In genomic region chr12:111653596-111653995, GRCh38 we compare ENCODE assay signal across 19 cellular contexts.
"Had no signal": no experiment of that assay in that cellular context is flagged by ENCODE, and none has a peak within 500 bp of the region (broad histone marks: within the 10 kb centered on the region; RNA-seq: fewer than 3 reads in every experiment).

No MANE protein-coding gene starts in this region.

- H3K27me3 ChIP-seq: esophagus squamous epithelium, gastroesophageal sphincter, right atrium auricular region, testis, tibial nerve had no signal

- ATAC-seq: effector memory CD8-positive, alpha-beta T cell; gastroesophageal sphincter; left cardiac atrium; mucosa of descending colon; naive thymus-derived CD8-positive, alpha-beta T cell had no signal

- H3K4me1 Mint-ChIP-seq: central memory CD8-positive, alpha-beta T cell; immature natural killer cell; neural crest cell had no signal

- H3K27ac Mint-ChIP-seq: effector memory CD8-positive, alpha-beta T cell; immature natural killer cell had no signal

- H3K27me3 Mint-ChIP-seq: central memory CD8-positive, alpha-beta T cell; effector memory CD8-positive, alpha-beta T cell; naive thymus-derived CD8-positive, alpha-beta T cell had no signal

- H3K9me3 Mint-ChIP-seq: central memory CD8-positive, alpha-beta T cell; effector memory CD8-positive, alpha-beta T cell; immature natural killer cell; naive thymus-derived CD8-positive, alpha-beta T cell; neural crest cell had no signal

- H3K4me3 Mint-ChIP-seq: central memory CD8-positive, alpha-beta T cell; effector memory CD8-positive, alpha-beta T cell; immature natural killer cell; naive thymus-derived CD8-positive, alpha-beta T cell; neural crest cell had no signal

- H3K4me3 ChIP-seq: esophagus squamous epithelium, gastroesophageal sphincter, left ventricle myocardium inferior, lung, mucosa of descending colon, right atrium auricular region, testis, tibial nerve had no signal

- DNase-seq: effector memory CD8-positive, alpha-beta T cell; esophagus squamous epithelium; foreskin fibroblast; immature natural killer cell; left cardiac atrium; left ventricle myocardium inferior; mucosa of descending colon; naive thymus-derived CD8-positive, alpha-beta T cell; small intestine; stimulated activated CD4-positive, alpha-beta T cell treated with anti-CD3 and anti-CD28 coated beads, Interleukin-12 subunit alpha, Interleukin-12 subunit beta, amount 100 ng/mL, for 4 hours; stimulated activated naive CD4-positive, alpha-beta T cell treated with Interleukin-2 at 50 U/mL for 16 hours; testis had no signal

- H3K4me1 ChIP-seq: esophagus squamous epithelium, gastroesophageal sphincter, left ventricle myocardium inferior, right atrium auricular region, testis had no signal

- H3K27ac ChIP-seq: epithelial cell of prostate, esophagus squamous epithelium, gastroesophageal sphincter, left ventricle myocardium inferior, right atrium auricular region, testis, tibial nerve had no signal
